ENCODE assay signal across 1 cellular context in the genomic region with DNA sequence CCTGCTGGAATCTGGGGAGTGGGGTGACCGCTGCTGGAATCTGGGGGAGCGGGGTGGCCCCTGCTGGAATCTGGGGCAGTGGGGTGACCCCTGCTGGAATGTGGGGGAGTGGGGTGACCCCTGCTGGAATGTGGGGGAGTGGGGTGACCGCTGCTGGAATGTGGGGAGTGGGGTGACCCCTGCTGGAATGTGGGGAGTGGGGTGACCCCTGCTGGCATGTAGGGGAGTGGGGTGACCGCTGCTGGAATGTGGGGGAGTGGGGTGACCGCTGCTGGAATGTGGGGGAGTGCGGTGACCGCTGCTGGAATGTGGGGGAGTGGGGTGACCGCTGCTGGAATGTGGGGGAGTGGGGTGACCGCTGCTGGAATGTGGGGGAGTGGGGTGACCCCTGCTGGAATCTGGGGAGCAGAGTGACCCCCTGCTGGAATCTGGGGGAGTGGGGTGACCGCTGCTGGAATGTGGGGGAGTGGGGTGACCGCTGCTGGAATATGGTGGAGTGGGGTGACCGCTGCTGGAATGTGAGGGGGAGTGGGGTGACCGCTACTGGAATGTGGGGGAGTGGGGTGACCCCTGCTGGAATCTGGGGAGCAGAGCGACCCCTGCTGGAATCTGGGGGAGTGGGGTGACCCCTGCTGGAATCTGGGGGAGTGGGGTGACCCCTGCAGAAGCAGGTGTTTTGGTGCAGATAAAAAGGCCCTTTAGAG.
TF ChIP-seq lines count a peak whose summit lies in the region.

No MANE protein-coding gene starts in this region.

TF ChIP-seq in H1, 55 proteins besides CTCF, POLR2A, EP300 and RAD21:
- TF ChIP-seq TEAD4 (IDR thresholded peaks at IDR 0.05; ENCODE audit: low read depth, low read length): peak; percentile 91
